ENCODE assay signal across 25 cellular contexts in genomic region chr16:993731-994130, GRCh38.
"Had no signal": no experiment of that assay in that cellular context is flagged by ENCODE, and none has a peak within 500 bp of the region (broad histone marks: within the 10 kb centered on the region; RNA-seq: fewer than 3 reads in every experiment).

No MANE protein-coding gene starts in this region.

- H3K9me3 Mint-ChIP-seq: effector memory CD8-positive, alpha-beta T cell; endodermal cell; mesothelial cell of epicardium had no signal

- H3K4me3 Mint-ChIP-seq: effector memory CD8-positive, alpha-beta T cell; endodermal cell; mesothelial cell of epicardium; naive B cell had no signal

- H3K4me1 ChIP-seq: gastrocnemius medialis, left lung had no signal

- DNase-seq: dermis blood vessel endothelial cell; dorsolateral prefrontal cortex; effector CD8-positive, alpha-beta T cell; effector memory CD8-positive, alpha-beta T cell; endodermal cell; erythroblast; esophagus squamous epithelium; foreskin fibroblast; foreskin melanocyte; gastrocnemius medialis; glutamatergic neuron; head of caudate nucleus; heart right ventricle; hippocampal formation; left cardiac atrium; left lung; left ventricle myocardium superior; lower lobe of right lung; mesenchymal stem cell; mucosa of descending colon; naive B cell had no signal

- H3K27me3 ChIP-seq: dorsolateral prefrontal cortex had no signal

- ATAC-seq: effector memory CD8-positive, alpha-beta T cell; esophagus mucosa; gastrocnemius medialis; heart right ventricle; left cardiac atrium; left lung; left ventricle myocardium superior; lower lobe of right lung; mucosa of descending colon had no signal

- H3K27ac ChIP-seq: coronary artery, dorsolateral prefrontal cortex, epithelial cell of prostate, esophagus squamous epithelium, gastrocnemius medialis, heart right ventricle, left lung, lower lobe of right lung had no signal

- H3K36me3 ChIP-seq: esophagus squamous epithelium, gastrocnemius medialis, heart right ventricle, left lung, lower lobe of right lung had no signal

- H3K4me3 ChIP-seq: coronary artery, dorsolateral prefrontal cortex, esophagus squamous epithelium, gastrocnemius medialis, heart right ventricle, left lung, lower lobe of right lung, mucosa of descending colon had no signal

- H3K36me3 Mint-ChIP-seq: mesothelial cell of epicardium had no signal

- H3K27ac Mint-ChIP-seq: effector memory CD8-positive, alpha-beta T cell; endodermal cell; mesothelial cell of epicardium; naive B cell had no signal
